ENCODE assay signal across 16 cellular contexts in genomic region chr6:104653786-104654185, GRCh38.
"Had no signal": no experiment of that assay in that cellular context is flagged by ENCODE, and none has a peak within 500 bp of the region (broad histone marks: within the 10 kb centered on the region; RNA-seq: fewer than 3 reads in every experiment).

No MANE protein-coding gene starts in this region.

- H3K4me1 ChIP-seq: right atrium auricular region, thyroid gland, vagina had no signal

- H3K36me3 ChIP-seq: right atrium auricular region, thyroid gland, vagina, WERI-Rb-1 had no signal

- H3K9me3 ChIP-seq: right atrium auricular region, thyroid gland, vagina had no signal

- H3K27me3 Mint-ChIP-seq: activated CD4-positive, alpha-beta T cell treated with anti-CD3 and anti-CD28 coated beads for 36 hours; activated naive CD8-positive, alpha-beta T cell treated with anti-CD3 and anti-CD28 coated beads, Interleukin-2, amount 10 ng/mL, durations not matched to agents 7 days and 5 days had no signal

- H3K27me3 ChIP-seq: right atrium auricular region, thyroid gland, vagina had no signal

- H3K4me1 Mint-ChIP-seq: activated CD4-positive, alpha-beta T cell treated with anti-CD3 and anti-CD28 coated beads for 36 hours had no signal

- ATAC-seq: activated CD4-positive, alpha-beta T cell treated with anti-CD3 and anti-CD28 coated beads for 36 hours; esophagus mucosa; left cardiac atrium; naive thymus-derived CD8-positive, alpha-beta T cell had no signal

- DNase-seq: activated CD4-positive, alpha-beta memory T cell treated with anti-CD3 and anti-CD28 coated beads, Interleukin-2, amount 10 ng/mL, durations not matched to agents 7 days and 5 days; activated CD4-positive, alpha-beta T cell treated with anti-CD3 and anti-CD28 coated beads for 36 hours; activated naive CD8-positive, alpha-beta T cell treated with anti-CD3 and anti-CD28 coated beads, Interleukin-2, amount 10 ng/mL, durations not matched to agents 7 days and 5 days; activated T-cell treated with anti-CD3 and anti-CD28 coated beads, Interleukin-2, amount 50 U/mL, for 48 hours; anterior cingulate cortex; cerebellar nuclear complex; left cardiac atrium; naive thymus-derived CD8-positive, alpha-beta T cell; posterior cingulate gyrus; small intestine; thyroid gland; WERI-Rb-1 had no signal

- H3K27ac ChIP-seq: right atrium auricular region, thyroid gland, vagina, WERI-Rb-1 had no signal

- H3K9me3 Mint-ChIP-seq: activated CD4-positive, alpha-beta memory T cell treated with anti-CD3 and anti-CD28 coated beads, Interleukin-2, amount 10 ng/mL, durations not matched to agents 7 days and 5 days; activated naive CD8-positive, alpha-beta T cell treated with anti-CD3 and anti-CD28 coated beads, Interleukin-2, amount 10 ng/mL, durations not matched to agents 7 days and 5 days had no signal

- H3K4me3 Mint-ChIP-seq: activated CD4-positive, alpha-beta memory T cell treated with anti-CD3 and anti-CD28 coated beads, Interleukin-2, amount 10 ng/mL, durations not matched to agents 7 days and 5 days; activated CD4-positive, alpha-beta T cell treated with anti-CD3 and anti-CD28 coated beads for 36 hours; activated naive CD8-positive, alpha-beta T cell treated with anti-CD3 and anti-CD28 coated beads, Interleukin-2, amount 10 ng/mL, durations not matched to agents 7 days and 5 days; naive thymus-derived CD8-positive, alpha-beta T cell had no signal

- H3K27ac Mint-ChIP-seq: activated CD4-positive, alpha-beta memory T cell treated with anti-CD3 and anti-CD28 coated beads, Interleukin-2, amount 10 ng/mL, durations not matched to agents 7 days and 5 days; activated CD4-positive, alpha-beta T cell treated with anti-CD3 and anti-CD28 coated beads for 36 hours; activated naive CD8-positive, alpha-beta T cell treated with anti-CD3 and anti-CD28 coated beads, Interleukin-2, amount 10 ng/mL, durations not matched to agents 7 days and 5 days had no signal

- H3K4me3 ChIP-seq: lung, right atrium auricular region, thyroid gland, vagina had no signal

- FAIRE-seq: small intestine had no signal
